ENCODE assay signal across 25 cellular contexts in genomic region chr15:82812994-82813393, GRCh38. TPM values are rescaled to one million over a fixed set of nuclear protein-coding genes. Genes with fewer than 3 reads are reported as not detected.
DNase-seq lines count a peak whose midpoint lies in the region; ATAC-seq, FAIRE-seq and TF ChIP-seq lines count a peak whose summit lies in the region.
"Had no signal": no experiment of that assay in that cellular context is flagged by ENCODE, and none has a peak within 500 bp of the region (broad histone marks: within the 10 kb centered on the region; RNA-seq: fewer than 3 reads in every experiment).

No MANE protein-coding gene starts in this region.

- peaks cover 28% of the 10 kb centered on the region for H3K4me1 Mint-ChIP-seq in memory B cell

- H3K4me3 ChIP-seq in left ventricle myocardium inferior (no peak overlapping the region), heart right ventricle (no peak overlapping the region), adipocyte (ENCODE audit: low read length) (no peak overlapping the region), small intestine (ENCODE audit: low read depth in 1 of 2, low read length in 2 of 2) (no peak overlapping the region)
- H3K4me3 ChIP-seq: hepatocyte, uterus had no signal

- H3K36me3 ChIP-seq in left ventricle myocardium inferior (peaks cover 52% of the 10 kb centered on the region), heart right ventricle (peaks cover 0 to 59% (median 26%) of the 10 kb centered on the region in 9 donors), adipocyte (ENCODE audit: control insufficient read depth, insufficient read depth, low read length, severe bottlenecking) (peaks cover 46% of the 10 kb centered on the region), small intestine (ENCODE audit: control insufficient read depth in 2 of 2, insufficient read depth in 2 of 2, low read length in 2 of 2) (peaks cover 12% of the 10 kb centered on the region in 2 donors)
- H3K36me3 ChIP-seq: uterus had no signal

- peaks cover 16% of the 10 kb centered on the region for H3K36me3 Mint-ChIP-seq in memory B cell

- intact Hi-C loops in left ventricle myocardium inferior (cut with micrococcal nuclease) (no loop called here), heart right ventricle (cut with DNase I) (no loop called here)

- DNase-seq in left ventricle myocardium inferior (no peak), heart right ventricle (no peak), adipocyte (ENCODE audit: low read depth) (peak; percentile 24), memory B cell (ENCODE audit: low spot score in 2 of 2) (no peak), GM10266 (ENCODE audit: extremely low spot score) (no peak), small intestine (no peak)
- DNase-seq in effector CD4-positive, alpha-beta T cell: no peak
- DNase-seq: ACHN; activated CD4-positive, alpha-beta T cell treated with anti-CD3 and anti-CD28 coated beads, Interleukin-2, amount 10 ng/mL, durations not matched to agents 7 days and 5 days; activated CD8-positive, alpha-beta memory T cell treated with anti-CD3 and anti-CD28 coated beads, Interleukin-2, amount 50 U/mL, for 48 hours; activated gamma-delta T cell treated with Interleukin-2 at 50 U/mL for 16 hours; DMS79 treated with DMSO at 0.1 percent for 48 hours; mesendoderm; MM.1S; NCI-H187; substantia nigra; uterus had no signal

- no peak for TF ChIP-seq CTCF in left ventricle myocardium inferior (IDR thresholded peaks at IDR 0.05; ENCODE audit: borderline replicate concordance)
- TF ChIP-seq CTCF in heart right ventricle (IDR thresholded peaks at IDR 0.05): no peak
- TF ChIP-seq CTCF in GM10266 (IDR thresholded peaks at IDR 0.05; ENCODE audit: control insufficient read depth, insufficient read depth, low read depth, missing control alignments): no peak

- ATAC-seq in heart right ventricle (no peak), memory B cell (ENCODE audit: low read depth) (no peak), GM18519 (IDR thresholded peaks at IDR 0.05; ENCODE audit: low FRiP score, unreplicated experiment) (no peak)
- ATAC-seq: HepG2 had no signal

- no peaks in the 10 kb centered on the region for H3K27me3 Mint-ChIP-seq in memory B cell
- H3K27me3 Mint-ChIP-seq: activated CD4-positive, alpha-beta T cell treated with anti-CD3 and anti-CD28 coated beads, Interleukin-2, amount 10 ng/mL, durations not matched to agents 7 days and 5 days had no signal

- peaks cover 66% of the 10 kb centered on the region for H3K4me1 ChIP-seq in left ventricle myocardium inferior
- peaks cover 11 to 52% (median 33%) of the 10 kb centered on the region in 9 donors for H3K4me1 ChIP-seq in heart right ventricle
- peaks cover 25% of the 10 kb centered on the region for H3K4me1 ChIP-seq in adipocyte (ENCODE audit: control insufficient read depth, insufficient read depth, low read length)
- peaks cover 0 to 3% of the 10 kb centered on the region in 2 donors for H3K4me1 ChIP-seq in small intestine (ENCODE audit: control insufficient read depth in 2 of 2, insufficient read depth in 1 of 2, low read depth in 1 of 2, low read length in 1 of 2)

- no peak overlapping the region for H3K9ac ChIP-seq in adipocyte (ENCODE audit: low read length)

- H3K9me3 ChIP-seq in left ventricle myocardium inferior (replicated peaks): no peaks in the 10 kb centered on the region
- H3K9me3 ChIP-seq in heart right ventricle: no peaks in the 10 kb centered on the region
- H3K9me3 ChIP-seq in adipocyte (ENCODE audit: control insufficient read depth, low read length): no peaks in the 10 kb centered on the region
- H3K9me3 ChIP-seq in small intestine (ENCODE audit: control insufficient read depth, low read depth): no peaks in the 10 kb centered on the region
- H3K9me3 ChIP-seq: uterus had no signal

- H3K27me3 ChIP-seq in left ventricle myocardium inferior (ENCODE audit: low read depth) (no peaks in the 10 kb centered on the region), heart right ventricle (no peaks in the 10 kb centered on the region), adipocyte (replicated peaks; ENCODE audit: control insufficient read depth, insufficient read depth, low read length) (no peaks in the 10 kb centered on the region), small intestine (ENCODE audit: control insufficient read depth in 2 of 2, insufficient read depth in 2 of 2, low read length in 2 of 2) (no peaks in the 10 kb centered on the region)
- H3K27me3 ChIP-seq: hepatocyte, uterus had no signal

- H3K4me3 Mint-ChIP-seq in memory B cell: no peak overlapping the region

- H3K27ac Mint-ChIP-seq in memory B cell: peak overlapping the region; percentile 96

- H3K9me3 Mint-ChIP-seq in memory B cell: no peaks in the 10 kb centered on the region
- H3K9me3 Mint-ChIP-seq: activated CD4-positive, alpha-beta T cell treated with anti-CD3 and anti-CD28 coated beads, Interleukin-2, amount 10 ng/mL, durations not matched to agents 7 days and 5 days had no signal

- FAIRE-seq in small intestine (lab: Jason Lieb, UNC): no peak
- FAIRE-seq: astrocyte, HepG2, keratinocyte had no signal

- H3K27ac ChIP-seq in left ventricle myocardium inferior (replicated peaks) (peak overlapping the region; percentile 99), heart right ventricle (no peak overlapping the region), small intestine (ENCODE audit: low read depth in 1 of 2, low read length in 1 of 2) (no peak overlapping the region)
- H3K27ac ChIP-seq: uterus had no signal

- 74 to 79% methylated on average over 4 of the region's 4 CpGs for WGBS in heart right ventricle, 2 donors
- 85 to 89% (median 88%) methylated on average over 4 of the region's 4 CpGs for WGBS in small intestine, 3 donors

RNA-seq across cellular contexts. Expression of gene WHAMM, which starts 3.6 kb away (rescaled TPM):
- total RNA-seq in left ventricle myocardium inferior (5.4 TPM), heart right ventricle (1 to 10 TPM; 5.4 to 8.1 (median 6.8) TPM)
- polyA plus RNA-seq in heart right ventricle (1 to 10 TPM; 3.2 to 3.9 TPM), small intestine (1 to 10 TPM; 4.5 to 6.7 (median 5.7) TPM)

RNA-seq across cellular contexts. Expression of gene FSD2, which starts 7.1 kb away (rescaled TPM):
- total RNA-seq in left ventricle myocardium inferior (108 TPM), heart right ventricle (100 to 1,000 TPM in 3 of 10 donors, 10 to 100 TPM in 7; 50.3 to 142 (median 88.8) TPM)
- polyA plus RNA-seq in heart right ventricle (10 to 100 TPM in 1 of 2 donors, 1 to 10 TPM in 1; 1.7 to 24.9 TPM), small intestine (under 1 TPM in 1 of 3 donors, not detected in 2; 0.45 TPM)
- total RNA-seq: activated CD4-positive, alpha-beta T cell treated with anti-CD3 and anti-CD28 coated beads, Interleukin-2, amount 10 ng/mL, durations not matched to agents 7 days and 5 days; fibroblast of villous mesenchyme; hepatocyte; HepG2; RPMI7951; uterus had no signal
- polyA plus RNA-seq: HepG2, keratinocyte, neural cell had no signal
